In the genomic region with DNA sequence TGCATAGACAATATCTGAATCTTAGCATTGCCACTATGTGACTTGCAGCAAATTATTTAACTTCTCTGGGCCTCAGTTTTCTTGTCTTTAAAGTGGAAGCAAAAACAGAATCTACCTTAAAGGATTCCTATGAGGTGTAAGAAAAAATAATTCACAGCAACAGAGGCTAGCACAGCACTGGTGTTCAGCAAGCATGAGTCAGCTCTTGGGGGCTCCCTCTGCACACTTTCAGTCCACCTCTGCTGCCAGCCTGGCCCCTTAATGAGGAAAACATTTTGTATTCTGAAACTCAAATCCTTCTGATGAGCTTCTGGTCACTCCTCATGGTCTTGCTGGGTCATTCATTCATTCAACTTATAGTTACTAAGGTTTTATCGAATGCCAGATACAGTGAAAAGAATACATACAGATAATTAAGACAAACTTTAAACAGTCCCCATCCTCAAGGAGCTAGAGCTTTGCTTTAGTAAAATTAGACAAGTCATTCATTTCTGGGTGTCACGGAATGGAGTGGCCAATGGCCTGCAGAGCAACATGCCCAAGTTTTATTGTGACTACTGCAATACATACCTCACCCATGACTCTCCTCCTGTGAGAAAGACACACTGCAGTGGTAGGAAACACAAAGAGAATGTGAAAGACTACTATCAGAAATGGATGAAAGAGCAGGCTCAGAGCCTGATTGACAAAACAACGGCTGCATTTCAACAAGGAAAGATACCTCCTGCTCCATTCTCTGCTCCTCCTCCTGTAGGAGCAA, we compare ENCODE assay signal across 1 cellular context.
TF ChIP-seq lines count a peak whose summit lies in the region.

No MANE protein-coding gene starts in this region.

TF ChIP-seq in SK-N-SH treated with all-trans-retinoic acid at 6 μM for 48 hours, 23 proteins besides CTCF, POLR2A, EP300 and RAD21 (continued from another document):
- TF ChIP-seq, protein P1, sequence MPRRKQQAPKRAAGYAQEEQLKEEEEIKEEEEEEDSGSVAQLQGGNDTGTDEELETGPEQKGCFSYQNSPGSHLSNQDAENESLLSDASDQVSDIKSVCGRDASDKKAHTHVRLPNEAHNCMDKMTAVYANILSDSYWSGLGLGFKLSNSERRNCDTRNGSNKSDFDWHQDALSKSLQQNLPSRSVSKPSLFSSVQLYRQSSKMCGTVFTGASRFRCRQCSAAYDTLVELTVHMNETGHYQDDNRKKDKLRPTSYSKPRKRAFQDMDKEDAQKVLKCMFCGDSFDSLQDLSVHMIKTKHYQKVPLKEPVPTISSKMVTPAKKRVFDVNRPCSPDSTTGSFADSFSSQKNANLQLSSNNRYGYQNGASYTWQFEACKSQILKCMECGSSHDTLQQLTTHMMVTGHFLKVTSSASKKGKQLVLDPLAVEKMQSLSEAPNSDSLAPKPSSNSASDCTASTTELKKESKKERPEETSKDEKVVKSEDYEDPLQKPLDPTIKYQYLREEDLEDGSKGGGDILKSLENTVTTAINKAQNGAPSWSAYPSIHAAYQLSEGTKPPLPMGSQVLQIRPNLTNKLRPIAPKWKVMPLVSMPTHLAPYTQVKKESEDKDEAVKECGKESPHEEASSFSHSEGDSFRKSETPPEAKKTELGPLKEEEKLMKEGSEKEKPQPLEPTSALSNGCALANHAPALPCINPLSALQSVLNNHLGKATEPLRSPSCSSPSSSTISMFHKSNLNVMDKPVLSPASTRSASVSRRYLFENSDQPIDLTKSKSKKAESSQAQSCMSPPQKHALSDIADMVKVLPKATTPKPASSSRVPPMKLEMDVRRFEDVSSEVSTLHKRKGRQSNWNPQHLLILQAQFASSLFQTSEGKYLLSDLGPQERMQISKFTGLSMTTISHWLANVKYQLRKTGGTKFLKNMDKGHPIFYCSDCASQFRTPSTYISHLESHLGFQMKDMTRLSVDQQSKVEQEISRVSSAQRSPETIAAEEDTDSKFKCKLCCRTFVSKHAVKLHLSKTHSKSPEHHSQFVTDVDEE (CRISPR knock-in tag; IDR thresholded peaks at IDR 0.05) = no peak
- TF ChIP-seq BACH2 (CRISPR knock-in tag; IDR thresholded peaks at IDR 0.05; ENCODE audit: borderline replicate concordance) = no peak
- no peak for TF ChIP-seq ZFP30 (CRISPR knock-in tag; IDR thresholded peaks at IDR 0.05)
- no peak for TF ChIP-seq ZC3H10 (CRISPR knock-in tag; IDR thresholded peaks at IDR 0.05)
- no peak for TF ChIP-seq ISL1 (CRISPR knock-in tag; IDR thresholded peaks at IDR 0.05)
- TF ChIP-seq, protein P2, sequence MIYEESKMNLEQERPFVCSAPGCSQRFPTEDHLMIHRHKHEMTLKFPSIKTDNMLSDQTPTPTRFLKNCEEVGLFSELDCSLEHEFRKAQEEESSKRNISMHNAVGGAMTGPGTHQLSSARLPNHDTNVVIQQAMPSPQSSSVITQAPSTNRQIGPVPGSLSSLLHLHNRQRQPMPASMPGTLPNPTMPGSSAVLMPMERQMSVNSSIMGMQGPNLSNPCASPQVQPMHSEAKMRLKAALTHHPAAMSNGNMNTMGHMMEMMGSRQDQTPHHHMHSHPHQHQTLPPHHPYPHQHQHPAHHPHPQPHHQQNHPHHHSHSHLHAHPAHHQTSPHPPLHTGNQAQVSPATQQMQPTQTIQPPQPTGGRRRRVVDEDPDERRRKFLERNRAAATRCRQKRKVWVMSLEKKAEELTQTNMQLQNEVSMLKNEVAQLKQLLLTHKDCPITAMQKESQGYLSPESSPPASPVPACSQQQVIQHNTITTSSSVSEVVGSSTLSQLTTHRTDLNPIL (CRISPR knock-in tag; IDR thresholded peaks at IDR 0.05; ENCODE audit: low read depth) = no peak
- no peak for TF ChIP-seq ZFP3 (CRISPR knock-in tag; IDR thresholded peaks at IDR 0.05)
